In genomic region chr1:77316006-77316405, GRCh38 we compare ENCODE assay signal across 18 cellular contexts. TPM values are rescaled to one million over a fixed set of nuclear protein-coding genes. Genes with fewer than 3 reads are reported as not detected.
DNase-seq lines count a peak whose midpoint lies in the region; ATAC-seq and TF ChIP-seq lines count a peak whose summit lies in the region.
"Had no signal": no experiment of that assay in that cellular context is flagged by ENCODE, and none has a peak within 500 bp of the region (broad histone marks: within the 10 kb centered on the region; RNA-seq: fewer than 3 reads in every experiment).

No MANE protein-coding gene starts in this region.

- no peak overlapping the region for H3K4me3 ChIP-seq in GM23338
- H3K4me3 ChIP-seq in astrocyte of the cerebellum (ENCODE audit: low read depth, low read length) = no peak overlapping the region
- no peak overlapping the region for H3K4me3 ChIP-seq in skeletal muscle satellite cell (ENCODE audit: low read length)
- H3K4me3 ChIP-seq: GM12878, hepatocyte, left lung had no signal

- no peak overlapping the region for H3K4me3 Mint-ChIP-seq in GM23338
- H3K4me3 Mint-ChIP-seq in stimulated activated effector memory CD8-positive, alpha-beta T cell treated with anti-CD3 and anti-CD28 coated beads, Interleukin-12 subunit alpha, Interleukin-12 subunit beta, amount 100 ng/mL, for 72 hours = no peak overlapping the region
- H3K4me3 Mint-ChIP-seq: activated naive CD8-positive, alpha-beta T cell treated with anti-CD3 and anti-CD28 coated beads, Interleukin-2, amount 50 U/mL, for 24 hours; activated T-helper 1 cell treated with anti-CD3 and anti-CD28 coated beads, Interleukin-12 subunit alpha, Interleukin-12 subunit beta, Interleukin-2, Interleukin-4 antibody, amounts not matched to agents 30 ng/mL and 10 ng/mL and 1 ng/mL, durations not matched to agents 14 hours and 24 hours and 36 hours; CD4-positive, alpha-beta T cell; T-cell; WTC11 had no signal

- no peaks in the 10 kb centered on the region for H3K36me3 ChIP-seq in GM23338 (ENCODE audit: insufficient read depth)
- H3K36me3 ChIP-seq in skeletal muscle satellite cell (ENCODE audit: insufficient read depth, low read length) = peaks cover 15% of the 10 kb centered on the region
- H3K36me3 ChIP-seq: left lung had no signal

- H3K9me3 ChIP-seq in skeletal muscle satellite cell (replicated peaks; ENCODE audit: low read length) = no peaks in the 10 kb centered on the region
- H3K9me3 ChIP-seq: left lung had no signal

- H3K9me2 ChIP-seq in GM23338 (ENCODE audit: insufficient read depth) = no peaks in the 10 kb centered on the region

- no peaks in the 10 kb centered on the region for H4K20me1 ChIP-seq in GM23338 (replicated peaks; ENCODE audit: insufficient read depth)

- H3K79me2 ChIP-seq in GM23338 (replicated peaks; ENCODE audit: insufficient read depth) = no peaks in the 10 kb centered on the region
- H3K79me2 ChIP-seq: hepatocyte had no signal

- H3K4me1 Mint-ChIP-seq in GM23338 = no peaks in the 10 kb centered on the region
- H3K4me1 Mint-ChIP-seq in stimulated activated effector memory CD8-positive, alpha-beta T cell treated with anti-CD3 and anti-CD28 coated beads, Interleukin-12 subunit alpha, Interleukin-12 subunit beta, amount 100 ng/mL, for 72 hours = no peaks in the 10 kb centered on the region
- H3K4me1 Mint-ChIP-seq: WTC11 had no signal

- H3K36me3 Mint-ChIP-seq in GM23338 (ENCODE audit: low read depth) = no peaks in the 10 kb centered on the region
- no peaks in the 10 kb centered on the region for H3K36me3 Mint-ChIP-seq in stimulated activated effector memory CD8-positive, alpha-beta T cell treated with anti-CD3 and anti-CD28 coated beads, Interleukin-12 subunit alpha, Interleukin-12 subunit beta, amount 100 ng/mL, for 72 hours
- H3K36me3 Mint-ChIP-seq: WTC11 had no signal

- H3K9ac ChIP-seq in skeletal muscle satellite cell (ENCODE audit: low read depth, low read length) = peak overlapping the region; percentile 35

- in situ Hi-C loops in astrocyte of the cerebellum (cut with HindIII; ENCODE audit: low sequenced_read_pairs) = no loop called here

- H3K27ac Mint-ChIP-seq in GM23338 = no peak overlapping the region
- H3K27ac Mint-ChIP-seq in stimulated activated effector memory CD8-positive, alpha-beta T cell treated with anti-CD3 and anti-CD28 coated beads, Interleukin-12 subunit alpha, Interleukin-12 subunit beta, amount 100 ng/mL, for 72 hours = no peak overlapping the region
- H3K27ac Mint-ChIP-seq: activated naive CD8-positive, alpha-beta T cell treated with anti-CD3 and anti-CD28 coated beads, Interleukin-2, amount 50 U/mL, for 24 hours; activated T-helper 1 cell treated with anti-CD3 and anti-CD28 coated beads, Interleukin-12 subunit alpha, Interleukin-12 subunit beta, Interleukin-2, Interleukin-4 antibody, amounts not matched to agents 30 ng/mL and 10 ng/mL and 1 ng/mL, durations not matched to agents 14 hours and 24 hours and 36 hours; CD4-positive, alpha-beta T cell; T-cell; WTC11 had no signal

- peak; percentile 27 for DNase-seq in GM23338 (ENCODE audit: low spot score)
- DNase-seq in astrocyte of the cerebellum (ENCODE audit: low read depth) = peak; percentile 16
- peak; percentile 25 for DNase-seq in glomerular visceral epithelial cell (ENCODE audit: extremely low spot score)
- DNase-seq in GM19240 (ENCODE audit: insufficient read length, low spot score) = no peak
- no peak for DNase-seq in stimulated activated effector memory CD8-positive, alpha-beta T cell treated with anti-CD3 and anti-CD28 coated beads, Interleukin-12 subunit alpha, Interleukin-12 subunit beta, amount 100 ng/mL, for 72 hours (ENCODE audit: low spot score in 2 of 2)
- no peak for DNase-seq in OCI-M2 (lab: John Stamatoyannopoulos, UW; ENCODE audit: unreplicated experiment)
- DNase-seq: activated naive CD8-positive, alpha-beta T cell treated with anti-CD3 and anti-CD28 coated beads, Interleukin-2, amount 50 U/mL, for 24 hours; CD4-positive, alpha-beta T cell; left lung; NCI-H1105; NCI-H2171; T-cell had no signal

- peak; percentile 18; the same call in 2 of the 3 replicates for ATAC-seq in GM23338
- no peak for ATAC-seq in stimulated activated effector memory CD8-positive, alpha-beta T cell treated with anti-CD3 and anti-CD28 coated beads, Interleukin-12 subunit alpha, Interleukin-12 subunit beta, amount 100 ng/mL, for 72 hours
- ATAC-seq: activated naive CD8-positive, alpha-beta T cell treated with anti-CD3 and anti-CD28 coated beads, Interleukin-2, amount 50 U/mL, for 24 hours; GM12878; HepG2; left lung; T-cell; WTC11 had no signal

- no peaks in the 10 kb centered on the region for H3F3A ChIP-seq in GM23338 (replicated peaks; ENCODE audit: low read depth)

- H3K4me1 ChIP-seq in GM23338 (ENCODE audit: insufficient read depth) (no peaks in the 10 kb centered on the region), skeletal muscle satellite cell (ENCODE audit: control insufficient read depth, insufficient read depth, low read length) (peaks cover 31% of the 10 kb centered on the region)
- H3K4me1 ChIP-seq: left lung had no signal

- H3K27me3 ChIP-seq in GM23338 (ENCODE audit: insufficient read depth) (no peaks in the 10 kb centered on the region), skeletal muscle satellite cell (ENCODE audit: control insufficient read depth, insufficient read depth, low read length) (no peaks in the 10 kb centered on the region)
- H3K27me3 ChIP-seq: hepatocyte, left lung had no signal

- no peak overlapping the region for H2AFZ ChIP-seq in GM23338
- H2AFZ ChIP-seq: hepatocyte had no signal

- H3K4me2 ChIP-seq in GM23338 = no peak overlapping the region
- H3K4me2 ChIP-seq in skeletal muscle satellite cell (ENCODE audit: low read length) = no peak overlapping the region
- H3K4me2 ChIP-seq: hepatocyte had no signal

- TF ChIP-seq CTCF in GM23338 (conservative IDR thresholded peaks at IDR 0.05; ENCODE audit: low read depth in 2 of 2) (no peak), astrocyte of the cerebellum (IDR thresholded peaks at IDR 0.05; ENCODE audit: low read depth, low read length, missing control alignments) (no peak)

- no peaks in the 10 kb centered on the region for H3K9me3 Mint-ChIP-seq in GM23338
- no peaks in the 10 kb centered on the region for H3K9me3 Mint-ChIP-seq in stimulated activated effector memory CD8-positive, alpha-beta T cell treated with anti-CD3 and anti-CD28 coated beads, Interleukin-12 subunit alpha, Interleukin-12 subunit beta, amount 100 ng/mL, for 72 hours
- H3K9me3 Mint-ChIP-seq: activated T-helper 1 cell treated with anti-CD3 and anti-CD28 coated beads, Interleukin-12 subunit alpha, Interleukin-12 subunit beta, Interleukin-2, Interleukin-4 antibody, amounts not matched to agents 30 ng/mL and 10 ng/mL and 1 ng/mL, durations not matched to agents 14 hours and 24 hours and 36 hours; WTC11 had no signal

- H3K27me3 Mint-ChIP-seq in GM23338 (ENCODE audit: insufficient read depth, low read depth, poor library complexity) = no peaks in the 10 kb centered on the region
- H3K27me3 Mint-ChIP-seq: activated naive CD8-positive, alpha-beta T cell treated with anti-CD3 and anti-CD28 coated beads, Interleukin-2, amount 50 U/mL, for 24 hours; CD4-positive, alpha-beta T cell; T-cell had no signal

- no peak overlapping the region for H3K27ac ChIP-seq in GM23338 (ENCODE audit: low read depth)
- H3K27ac ChIP-seq: hepatocyte, left lung had no signal

TF ChIP-seq in GM23338, 12 proteins besides CTCF, POLR2A, EP300 and RAD21:
- TF ChIP-seq ETS1 (IDR thresholded peaks at IDR 0.05) = no peak

RNA-seq across cellular contexts. Expression of gene AK5, which starts 34.2 kb away (rescaled TPM):
- total RNA-seq in GM23338 (2014; rRNA removed; shearing (Covaris generic)) = 8.8 and 18.3 TPM in 2 replicates
- polyA plus RNA-seq in GM23338 (2016; fragmentation: Nextera tagmentation; extraction: Ambion mirVana) = 8.1 and 12.2 TPM in 2 replicates
- total RNA-seq in skeletal muscle satellite cell (2012; rRNA removed) = 17.7 and 28.4 TPM in 2 replicates
- total RNA-seq: activated T-helper 1 cell treated with anti-CD3 and anti-CD28 coated beads, Interleukin-12 subunit alpha, Interleukin-12 subunit beta, Interleukin-2, Interleukin-4 antibody, amounts not matched to agents 30 ng/mL and 10 ng/mL and 1 ng/mL, durations not matched to agents 14 hours and 24 hours and 36 hours; hepatocyte; HepG2 had no signal
- polyA plus RNA-seq: HepG2 had no signal

Comparison
In these comparisons a context has a peak if more than half of its experiments do, and no peak if none do; other contexts are left out.
1. DNase-seq: peak in GM23338 (single experiment), astrocyte of the cerebellum (single experiment) and glomerular visceral epithelial cell (single experiment); none in GM19240 (single experiment), stimulated activated effector memory CD8-positive, alpha-beta T cell treated with anti-CD3 and anti-CD28 coated beads, Interleukin-12 subunit alpha, Interleukin-12 subunit beta, amount 100 ng/mL, for 72 hours (0 of 2) and OCI-M2 (single experiment).